In the genomic region with DNA sequence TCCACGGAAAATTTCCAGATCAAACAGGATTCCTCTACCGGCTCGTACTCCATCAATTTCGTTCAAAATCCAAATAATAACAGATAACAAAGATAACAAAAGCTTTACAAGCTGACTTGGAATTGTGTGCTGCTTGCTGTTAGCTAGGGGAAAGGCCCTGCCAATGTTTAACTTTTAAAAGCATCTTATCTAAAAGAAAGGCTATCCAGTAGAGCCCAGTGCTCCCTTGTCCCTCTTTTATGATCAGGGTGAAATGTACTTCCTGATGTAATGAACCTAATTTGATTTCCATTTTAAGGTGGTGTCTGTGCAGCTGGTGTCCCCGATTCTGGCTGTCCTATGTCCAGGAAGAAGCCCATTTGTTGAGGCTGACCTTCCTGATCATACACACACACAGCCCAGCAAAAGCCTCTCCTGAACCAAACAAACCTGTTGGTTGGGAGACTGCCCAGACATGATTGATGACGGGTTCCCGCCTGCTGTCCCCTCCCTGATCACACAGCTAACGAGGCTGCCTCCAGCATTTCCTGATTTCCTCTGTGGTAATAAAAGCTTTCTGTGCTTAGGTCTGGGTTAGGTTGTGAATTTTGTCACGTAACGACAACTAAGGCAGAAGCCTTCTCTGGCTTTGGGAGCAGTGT, we compare ENCODE assay signal across 16 cellular contexts. TPM values are rescaled to one million over a fixed set of nuclear protein-coding genes. Genes with fewer than 3 reads are reported as not detected.
DNase-seq lines count a peak whose midpoint lies in the region; ATAC-seq and TF ChIP-seq lines count a peak whose summit lies in the region.
"Had no signal": no experiment of that assay in that cellular context is flagged by ENCODE, and none has a peak within 500 bp of the region (broad histone marks: within the 10 kb centered on the region; RNA-seq: fewer than 3 reads in every experiment).

No MANE protein-coding gene starts in this region.

- H3K36me3 ChIP-seq in endodermal cell (ENCODE audit: control insufficient read depth, insufficient read depth, low read length) = peaks cover 53% of the 10 kb centered on the region
- no peaks in the 10 kb centered on the region for H3K36me3 ChIP-seq in mucosa of stomach (ENCODE audit: control insufficient read depth, insufficient read depth, low read length)

- ATAC-seq in HG02981 (IDR thresholded peaks at IDR 0.05; ENCODE audit: unreplicated experiment) = no peak
- no peak for ATAC-seq in activated naive CD4-positive, alpha-beta T cell treated with anti-CD3 and anti-CD28 coated beads, Interleukin-2, amount 50 U/mL, for 72 hours

- H3K4me1 Mint-ChIP-seq in endodermal cell = peaks cover 20% of the 10 kb centered on the region
- H3K4me1 Mint-ChIP-seq: activated CD4-positive, alpha-beta memory T cell treated with anti-CD3 and anti-CD28 coated beads, Interleukin-2, amount 10 ng/mL, durations not matched to agents 7 days and 5 days; nephron had no signal

- H3K27ac ChIP-seq in endodermal cell (ENCODE audit: low read depth, low read length) = no peak overlapping the region

- H3K36me3 Mint-ChIP-seq in endodermal cell (ENCODE audit: low read depth) = peaks cover 11% of the 10 kb centered on the region
- H3K36me3 Mint-ChIP-seq in activated naive CD4-positive, alpha-beta T cell treated with anti-CD3 and anti-CD28 coated beads, Interleukin-2, amount 50 U/mL, for 72 hours = peaks cover 0 to 5% of the 10 kb centered on the region in 2 donors

- no peak for TF ChIP-seq CTCF in endodermal cell (conservative IDR thresholded peaks at IDR 0.05)

- no peaks in the 10 kb centered on the region for H3K27me3 Mint-ChIP-seq in endodermal cell (ENCODE audit: insufficient read depth)
- H3K27me3 Mint-ChIP-seq: activated CD4-positive, alpha-beta memory T cell treated with anti-CD3 and anti-CD28 coated beads, Interleukin-2, amount 10 ng/mL, durations not matched to agents 7 days and 5 days; IgD-negative memory B cell had no signal

- H3K4me3 Mint-ChIP-seq in endodermal cell = no peak overlapping the region
- H3K4me3 Mint-ChIP-seq: activated CD4-positive, alpha-beta memory T cell treated with anti-CD3 and anti-CD28 coated beads, Interleukin-2, amount 10 ng/mL, durations not matched to agents 7 days and 5 days; IgD-negative memory B cell; nephron; T-helper 1 cell treated with Interleukin-12 subunit alpha and Interleukin-12 subunit beta and Interleukin-4 antibody, amounts not matched to agents 30 μg/mL and 1 μg/mL, for 36 hours had no signal

- H3K4me1 ChIP-seq in endodermal cell (ENCODE audit: control insufficient read depth, insufficient read depth, low read length) (peaks cover 15% of the 10 kb centered on the region), mucosa of stomach (ENCODE audit: control insufficient read depth, insufficient read depth, low read length) (peaks cover 34% of the 10 kb centered on the region)

- no peak overlapping the region for H3K9ac ChIP-seq in endodermal cell (ENCODE audit: extremely low read depth, low read length, poor library complexity, severe bottlenecking)
- peak overlapping the region; percentile 50 for H3K9ac ChIP-seq in mucosa of stomach (ENCODE audit: low read length)

- H3K4me3 ChIP-seq in endodermal cell (ENCODE audit: low read length) = no peak overlapping the region
- no peak overlapping the region for H3K4me3 ChIP-seq in mucosa of stomach (ENCODE audit: low read length)

- no peaks in the 10 kb centered on the region for H3K9me3 ChIP-seq in endodermal cell (ENCODE audit: control insufficient read depth, low read length)
- H3K9me3 ChIP-seq in mucosa of stomach (ENCODE audit: control insufficient read depth, low read length) = no peaks in the 10 kb centered on the region

- DNase-seq in DMS153 treated with DMSO at 0.1 percent for 48 hours (lab: John Stamatoyannopoulos, UW; ENCODE audit: unreplicated experiment) (peak; percentile 38), NCI-H2029 (lab: John Stamatoyannopoulos, UW) (peak; percentile 40), endodermal cell (peak; percentile 30), NCI-H524 (lab: John Stamatoyannopoulos, UW) (no peak)
- DNase-seq in effector CD4-positive, alpha-beta T cell = no peak
- DNase-seq in activated naive CD4-positive, alpha-beta T cell treated with anti-CD3 and anti-CD28 coated beads, Interleukin-2, amount 50 U/mL, for 72 hours (ENCODE audit: low spot score in 2 of 2) = no peak
- DNase-seq: activated CD4-positive, alpha-beta memory T cell treated with anti-CD3 and anti-CD28 coated beads, Interleukin-2, amount 10 ng/mL, durations not matched to agents 7 days and 5 days; activated naive CD4-positive, alpha-beta T cell; cerebellar nuclear complex; GDM1; NCI-H187 treated with DMSO at 0.1 percent for 48 hours had no signal

- no peaks in the 10 kb centered on the region for H3K9me3 Mint-ChIP-seq in endodermal cell
- no peaks in the 10 kb centered on the region for H3K9me3 Mint-ChIP-seq in activated naive CD4-positive, alpha-beta T cell treated with anti-CD3 and anti-CD28 coated beads, Interleukin-2, amount 50 U/mL, for 72 hours
- H3K9me3 Mint-ChIP-seq: activated CD4-positive, alpha-beta memory T cell treated with anti-CD3 and anti-CD28 coated beads, Interleukin-2, amount 10 ng/mL, durations not matched to agents 7 days and 5 days; IgD-negative memory B cell; nephron; T-helper 1 cell treated with Interleukin-12 subunit alpha and Interleukin-12 subunit beta and Interleukin-4 antibody, amounts not matched to agents 30 μg/mL and 1 μg/mL, for 36 hours had no signal

- H3K27ac Mint-ChIP-seq in endodermal cell = peak overlapping the region; percentile 0
- no peak overlapping the region for H3K27ac Mint-ChIP-seq in activated naive CD4-positive, alpha-beta T cell treated with anti-CD3 and anti-CD28 coated beads, Interleukin-2, amount 50 U/mL, for 72 hours
- H3K27ac Mint-ChIP-seq: activated CD4-positive, alpha-beta memory T cell treated with anti-CD3 and anti-CD28 coated beads, Interleukin-2, amount 10 ng/mL, durations not matched to agents 7 days and 5 days; IgD-negative memory B cell; T-helper 1 cell treated with Interleukin-12 subunit alpha and Interleukin-12 subunit beta and Interleukin-4 antibody, amounts not matched to agents 30 μg/mL and 1 μg/mL, for 36 hours had no signal

- H3K27me3 ChIP-seq in endodermal cell (ENCODE audit: control insufficient read depth, insufficient read depth, low read length, poor library complexity, severe bottlenecking) (no peaks in the 10 kb centered on the region), mucosa of stomach (ENCODE audit: control insufficient read depth, insufficient read depth, low read length) (no peaks in the 10 kb centered on the region)

- 86 to 95% methylated on average over 4 to 10 of the region's 10 CpGs for WGBS in endodermal cell (ENCODE audit: insufficient coverage in 1 of 2, insufficient read length in 1 of 2), 2 experiments

RNA-seq across cellular contexts. Expression of a gene that starts 54.2 kb away (rescaled TPM):
- total RNA-seq in endodermal cell = 10 to 100 TPM; 51.0 to 52.6 TPM
- polyA plus RNA-seq in endodermal cell (2013, experiment 1 of 2) = 26.9 TPM
- 29.1 TPM for polyA plus RNA-seq in endodermal cell (2013, experiment 2 of 2)
- total RNA-seq in activated naive CD4-positive, alpha-beta T cell treated with anti-CD3 and anti-CD28 coated beads, Interleukin-2, amount 50 U/mL, for 72 hours = 10 to 100 TPM; 16.2 to 17.3 TPM

RNA-seq across cellular contexts. Expression of a gene that starts 56.2 kb away (rescaled TPM):
- total RNA-seq in endodermal cell = 10 to 100 TPM; 59.8 to 72.3 TPM
- 48.9 TPM for polyA plus RNA-seq in endodermal cell (2013, experiment 1 of 2)
- 45.7 TPM for polyA plus RNA-seq in endodermal cell (2013, experiment 2 of 2)
- total RNA-seq in activated naive CD4-positive, alpha-beta T cell treated with anti-CD3 and anti-CD28 coated beads, Interleukin-2, amount 50 U/mL, for 72 hours = 10 to 100 TPM; 42.8 to 54.8 TPM

Comparison
In these comparisons a context has a peak if more than half of its experiments do, and no peak if none do; other contexts are left out.
1. DNase-seq: peak in DMS153 treated with DMSO at 0.1 percent for 48 hours (single experiment), NCI-H2029 (single experiment) and endodermal cell (single experiment); none in NCI-H524 (0 of 2), effector CD4-positive, alpha-beta T cell (single experiment) and activated naive CD4-positive, alpha-beta T cell treated with anti-CD3 and anti-CD28 coated beads, Interleukin-2, amount 50 U/mL, for 72 hours (0 of 2).